Comparison of ENCODE assay signal across 1 cellular context in genomic region chr4:38664704-38665401, GRCh38.
TF ChIP-seq lines count a peak whose summit lies in the region.

No MANE protein-coding gene starts in this region.

TF ChIP-seq in SK-N-SH, 30 proteins besides CTCF, POLR2A, EP300 and RAD21 (continued from another document):
- no peak for TF ChIP-seq IRF3 (IDR thresholded peaks at IDR 0.05; ENCODE audit: low read depth, low read length)
- no peak for TF ChIP-seq NRF1 (IDR thresholded peaks at IDR 0.05; ENCODE audit: low read depth, low read length)
- 0 out of 2 replicates have a peak, but pooled peaks have one; percentile 22 for TF ChIP-seq MXI1 (IDR thresholded peaks at IDR 0.05; ENCODE audit: low read depth, low read length)
- TF ChIP-seq CHD2 (IDR thresholded peaks at IDR 0.05; ENCODE audit: low read length, partially characterized antibody), result no peak
- TF ChIP-seq GATA2 (CRISPR knock-in tag; IDR thresholded peaks at IDR 0.05), result no peak
- TF ChIP-seq REST (IDR thresholded peaks at IDR 0.05; ENCODE audit: low read depth, low read length), result no peak
- TF ChIP-seq POLR2AphosphoS5 (IDR thresholded peaks at IDR 0.05; ENCODE audit: low read depth, low read length), result no peak
- TF ChIP-seq FOSL2 (IDR thresholded peaks at IDR 0.05; ENCODE audit: borderline replicate concordance, low read depth), result no peak
- TF ChIP-seq SIN3A (IDR thresholded peaks at IDR 0.05; ENCODE audit: borderline replicate concordance, low read depth, low read length), result no peak
- no peak for TF ChIP-seq FOXJ3 (CRISPR knock-in tag; IDR thresholded peaks at IDR 0.05)
- no peak for TF ChIP-seq SMC3 (IDR thresholded peaks at IDR 0.05; ENCODE audit: low read depth, low read length)
- TF ChIP-seq MAX (IDR thresholded peaks at IDR 0.05; ENCODE audit: low read depth), result 0 out of 2 replicates have a peak, but pooled peaks have one; percentile 20
- TF ChIP-seq EZH2phosphoT487 (IDR thresholded peaks at IDR 0.05; ENCODE audit: borderline replicate concordance, low read depth), result no peak
- TF ChIP-seq GABPA (IDR thresholded peaks at IDR 0.05; ENCODE audit: low read depth), result no peak
